21 cellular contexts compared by ENCODE assay signal in the genomic region with DNA sequence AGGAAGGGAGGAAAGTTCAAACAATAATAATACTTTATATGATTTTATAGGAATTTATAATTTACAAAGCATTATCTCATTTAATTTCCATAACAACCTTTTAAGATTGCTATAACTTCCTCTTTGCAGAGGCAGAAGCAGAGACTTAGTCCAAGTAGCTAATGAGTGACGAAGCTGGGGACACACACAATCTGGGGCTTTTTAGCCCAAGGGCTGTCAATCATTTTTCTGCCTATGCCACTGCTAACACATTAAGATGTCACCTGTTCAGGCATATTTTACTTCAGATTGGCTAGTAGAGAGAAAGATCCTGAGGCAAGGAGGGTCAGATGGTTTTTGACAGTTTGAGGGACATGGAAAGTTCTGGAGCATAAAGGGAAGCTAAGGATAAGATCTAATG.
DNase-seq lines count a peak whose midpoint lies in the region; ATAC-seq and TF ChIP-seq lines count a peak whose summit lies in the region.
"Had no signal": no experiment of that assay in that cellular context is flagged by ENCODE, and none has a peak within 500 bp of the region (broad histone marks: within the 10 kb centered on the region; RNA-seq: fewer than 3 reads in every experiment).

No MANE protein-coding gene starts in this region.

- peaks cover 10% of the 10 kb centered on the region for H3K4me1 Mint-ChIP-seq in memory B cell
- no peaks in the 10 kb centered on the region for H3K4me1 Mint-ChIP-seq in activated naive CD8-positive, alpha-beta T cell treated with anti-CD3 and anti-CD28 coated beads, Interleukin-2, amount 50 U/mL, for 24 hours
- H3K4me1 Mint-ChIP-seq: activated CD4-positive, alpha-beta T cell treated with anti-CD3 and anti-CD28 coated beads for 36 hours had no signal

- ATAC-seq in GM19324 (IDR thresholded peaks at IDR 0.05; ENCODE audit: low FRiP score, unreplicated experiment) (peak; percentile 70), HG02588 (IDR thresholded peaks at IDR 0.05; ENCODE audit: unreplicated experiment) (peak; percentile 77), HG03139 (IDR thresholded peaks at IDR 0.05; ENCODE audit: unreplicated experiment) (peak; percentile 60), memory B cell (ENCODE audit: low read depth) (peak; percentile 32)
- no peak for ATAC-seq in activated naive CD8-positive, alpha-beta T cell treated with anti-CD3 and anti-CD28 coated beads, Interleukin-2, amount 50 U/mL, for 24 hours
- ATAC-seq: activated CD4-positive, alpha-beta T cell treated with anti-CD3 and anti-CD28 coated beads for 36 hours; esophagus mucosa; gastroesophageal sphincter; left colon had no signal

- no peak overlapping the region for H3K27ac ChIP-seq in coronary artery
- H3K27ac ChIP-seq: gastroesophageal sphincter, Peyer's patch, uterus had no signal

- no peak for TF ChIP-seq CTCF in coronary artery (IDR thresholded peaks at IDR 0.05)

- no peak overlapping the region for H3K4me3 Mint-ChIP-seq in memory B cell
- H3K4me3 Mint-ChIP-seq in activated naive CD8-positive, alpha-beta T cell treated with anti-CD3 and anti-CD28 coated beads, Interleukin-2, amount 50 U/mL, for 24 hours: no peak overlapping the region
- H3K4me3 Mint-ChIP-seq: activated CD4-positive, alpha-beta T cell treated with anti-CD3 and anti-CD28 coated beads for 36 hours had no signal

- no peaks in the 10 kb centered on the region for H3K27me3 Mint-ChIP-seq in memory B cell
- peaks cover 10% of the 10 kb centered on the region for H3K27me3 Mint-ChIP-seq in activated naive CD8-positive, alpha-beta T cell treated with anti-CD3 and anti-CD28 coated beads, Interleukin-2, amount 50 U/mL, for 24 hours

- no peaks in the 10 kb centered on the region for H3K36me3 Mint-ChIP-seq in memory B cell
- no peaks in the 10 kb centered on the region for H3K36me3 Mint-ChIP-seq in activated naive CD8-positive, alpha-beta T cell treated with anti-CD3 and anti-CD28 coated beads, Interleukin-2, amount 50 U/mL, for 24 hours (ENCODE audit: low read depth)

- H3K27ac Mint-ChIP-seq in memory B cell: no peak overlapping the region
- H3K27ac Mint-ChIP-seq in activated naive CD8-positive, alpha-beta T cell treated with anti-CD3 and anti-CD28 coated beads, Interleukin-2, amount 50 U/mL, for 24 hours: no peak overlapping the region
- H3K27ac Mint-ChIP-seq: activated CD4-positive, alpha-beta T cell treated with anti-CD3 and anti-CD28 coated beads for 36 hours had no signal

- DNase-seq in memory B cell (ENCODE audit: low spot score in 2 of 2) (no peak), coronary artery (ENCODE audit: low spot score) (no peak), SHP77 (lab: John Stamatoyannopoulos, UW) (no peak)
- DNase-seq in activated naive CD8-positive, alpha-beta T cell treated with anti-CD3 and anti-CD28 coated beads, Interleukin-2, amount 50 U/mL, for 24 hours: no peak
- DNase-seq in central memory CD4-positive, alpha-beta T cell: no peak
- DNase-seq: activated CD4-positive, alpha-beta T cell treated with anti-CD3 and anti-CD28 coated beads for 36 hours; activated gamma-delta T cell treated with Interleukin-2 at 50 U/mL for 16 hours; amygdala; caudate nucleus; DND-41; H7; left colon; NCI-H2171 treated with DMSO at 0.1 percent for 48 hours; Peyer's patch; stimulated activated CD4-positive, alpha-beta T cell treated with anti-CD3 and anti-CD28 coated beads, Interleukin-4, amount 100 ng/mL, for 1 hour; uterus had no signal

- no peak overlapping the region for H3K4me3 ChIP-seq in coronary artery
- H3K4me3 ChIP-seq: gastroesophageal sphincter, Peyer's patch, uterus had no signal

- H3K9me3 Mint-ChIP-seq in memory B cell: no peaks in the 10 kb centered on the region
- H3K9me3 Mint-ChIP-seq in activated naive CD8-positive, alpha-beta T cell treated with anti-CD3 and anti-CD28 coated beads, Interleukin-2, amount 50 U/mL, for 24 hours: no peaks in the 10 kb centered on the region
